ENCODE assay signal across 23 cellular contexts in genomic region chr7:158409816-158410330, GRCh38.
"Had no signal": no experiment of that assay in that cellular context is flagged by ENCODE, and none has a peak within 500 bp of the region (broad histone marks: within the 10 kb centered on the region; RNA-seq: fewer than 3 reads in every experiment).

No MANE protein-coding gene starts in this region.

- H3K4me3 ChIP-seq: ascending aorta, body of pancreas, PC-9, SK-N-MC had no signal

- H3K9me3 Mint-ChIP-seq: activated CD4-positive, alpha-beta memory T cell treated with anti-CD3 and anti-CD28 coated beads for 36 hours; activated CD4-positive, alpha-beta T cell treated with anti-CD3 and anti-CD28 coated beads, Interleukin-2, amount 10 ng/mL, durations not matched to agents 7 days and 5 days; activated T-cell treated with anti-CD3 and anti-CD28 coated beads, Interleukin-2, amount 50 U/mL, for 4 hours; activated T-helper 17 cell treated with anti-CD3 and anti-CD28 coated beads, Interleukin-2, amount 50 U/mL, for 72 hours had no signal

- H3K4me3 Mint-ChIP-seq: activated CD4-positive, alpha-beta memory T cell treated with anti-CD3 and anti-CD28 coated beads for 36 hours; activated CD4-positive, alpha-beta T cell treated with anti-CD3 and anti-CD28 coated beads, Interleukin-2, amount 10 ng/mL, durations not matched to agents 7 days and 5 days; activated T-cell treated with anti-CD3 and anti-CD28 coated beads, Interleukin-2, amount 50 U/mL, for 4 hours; activated T-helper 17 cell treated with anti-CD3 and anti-CD28 coated beads, Interleukin-2, amount 50 U/mL, for 72 hours; IgD-negative memory B cell had no signal

- DNase-seq: activated CD4-positive, alpha-beta memory T cell treated with anti-CD3 and anti-CD28 coated beads for 36 hours; activated CD4-positive, alpha-beta T cell treated with anti-CD3 and anti-CD28 coated beads, Interleukin-2, amount 10 ng/mL, durations not matched to agents 7 days and 5 days; activated CD4-positive, CD25-positive, alpha-beta regulatory T cell; activated CD8-positive, alpha-beta memory T cell treated with anti-CD3 and anti-CD28 coated beads for 24 hours; activated naive CD4-positive, alpha-beta T cell treated with anti-CD3 and anti-CD28 coated beads, Interleukin-2, amount 50 U/mL, for 16 hours; activated T-cell treated with anti-CD3 and anti-CD28 coated beads, Interleukin-2, amount 50 U/mL, for 4 hours; amniotic stem cell; KG1; NCI-H1048; NCI-H146; NCI-H187 treated with DMSO at 0.1 percent for 48 hours; NCI-H2081 treated with DMSO at 0.1 percent for 48 hours; NCI-H446; NCI-H524; PC-9; SIG-M5; T-helper 1 cell had no signal

- H3K36me3 Mint-ChIP-seq: activated CD4-positive, alpha-beta memory T cell treated with anti-CD3 and anti-CD28 coated beads for 36 hours; IgD-negative memory B cell had no signal

- H3K27ac Mint-ChIP-seq: activated CD4-positive, alpha-beta memory T cell treated with anti-CD3 and anti-CD28 coated beads for 36 hours; activated CD4-positive, alpha-beta T cell treated with anti-CD3 and anti-CD28 coated beads, Interleukin-2, amount 10 ng/mL, durations not matched to agents 7 days and 5 days; activated T-helper 17 cell treated with anti-CD3 and anti-CD28 coated beads, Interleukin-2, amount 50 U/mL, for 72 hours; IgD-negative memory B cell had no signal

- H3K27me3 Mint-ChIP-seq: activated CD4-positive, alpha-beta memory T cell treated with anti-CD3 and anti-CD28 coated beads for 36 hours; activated CD4-positive, alpha-beta T cell treated with anti-CD3 and anti-CD28 coated beads, Interleukin-2, amount 10 ng/mL, durations not matched to agents 7 days and 5 days; activated T-helper 17 cell treated with anti-CD3 and anti-CD28 coated beads, Interleukin-2, amount 50 U/mL, for 72 hours had no signal

- H3K9me3 ChIP-seq: ascending aorta, body of pancreas had no signal

- H3K4me1 Mint-ChIP-seq: activated CD4-positive, alpha-beta T cell treated with anti-CD3 and anti-CD28 coated beads, Interleukin-2, amount 10 ng/mL, durations not matched to agents 7 days and 5 days; activated T-helper 17 cell treated with anti-CD3 and anti-CD28 coated beads, Interleukin-2, amount 50 U/mL, for 72 hours had no signal

- H3K27ac ChIP-seq: ascending aorta, body of pancreas, PC-9, SK-N-MC, VCaP had no signal

- H3K4me1 ChIP-seq: ascending aorta, body of pancreas had no signal

- H3K36me3 ChIP-seq: ascending aorta had no signal

- H3K27me3 ChIP-seq: ascending aorta, body of pancreas had no signal

- ATAC-seq: activated T-cell treated with anti-CD3 and anti-CD28 coated beads, Interleukin-2, amount 50 U/mL, for 4 hours; activated T-helper 17 cell treated with anti-CD3 and anti-CD28 coated beads, Interleukin-2, amount 50 U/mL, for 72 hours; body of pancreas had no signal
